Comparison of ENCODE assay signal across 9 cellular contexts in genomic region chr6:44265843-44266233, GRCh38. TPM values are rescaled to one million over a fixed set of nuclear protein-coding genes. Genes with fewer than 3 reads are reported as not detected.
DNase-seq lines count a peak whose midpoint lies in the region; ATAC-seq and TF ChIP-seq lines count a peak whose summit lies in the region.
"Had no signal": no experiment of that assay in that cellular context is flagged by ENCODE, and none has a peak within 500 bp of the region (broad histone marks: within the 10 kb centered on the region; RNA-seq: fewer than 3 reads in every experiment).

No MANE protein-coding gene starts in this region.

- peaks cover 25% of the 10 kb centered on the region for H3K4me1 ChIP-seq in A673 (ENCODE audit: insufficient read depth, low read length, poor library complexity, severe bottlenecking)

- peaks cover 76% of the 10 kb centered on the region for H3K4me1 Mint-ChIP-seq in brain

- H3K27ac ChIP-seq in A673 (ENCODE audit: low read depth, low read length, poor library complexity, severe bottlenecking): no peak overlapping the region
- no peak overlapping the region for H3K27ac ChIP-seq in HL-60 (replicated peaks)
- H3K27ac ChIP-seq in neural cell (ENCODE audit: low read length): peak overlapping the region; percentile 44

- H3K27ac Mint-ChIP-seq in brain: peak overlapping the region; percentile 40 to 84 (median 59)

- H3K36me3 Mint-ChIP-seq in brain: no peaks in the 10 kb centered on the region

- CTCF ChIA-PET in A673 (lab: Charles Lee): no interaction called here

- BruUV-seq in A673 (replicated peaks; lab: Mats Ljungman, UMichigan): no TSS peak

- H3K79me2 ChIP-seq in neural cell (replicated peaks; ENCODE audit: insufficient read depth, low read length): peaks cover 14% of the 10 kb centered on the region

- no peaks in the 10 kb centered on the region for H3F3A ChIP-seq in neural cell (ENCODE audit: insufficient read depth, low read length, poor library complexity, severe bottlenecking)

- H3K9me3 ChIP-seq in A673 (ENCODE audit: low read depth, low read length, poor library complexity, severe bottlenecking) (no peaks in the 10 kb centered on the region), neural cell (ENCODE audit: low read length) (no peaks in the 10 kb centered on the region)
- H3K9me3 ChIP-seq: thyroid gland had no signal

- intact Hi-C loops in A673 (cut with micrococcal nuclease; ENCODE audit: unreplicated experiment): loop anchor here (5.0 kb wide), 1 partner anchor 191 kb away; no protein-coding TSS in a partner anchor

- DNase-seq in A673 (ENCODE audit: low spot score) (no peak), HL-60 (ENCODE audit: low read depth in 1 of 2, low spot score in 1 of 2) (no peak), NOMO-1 treated with DMSO at 0.1 percent for 48 hours (lab: John Stamatoyannopoulos, UW; ENCODE audit: unreplicated experiment) (no peak), DMS53 (lab: John Stamatoyannopoulos, UW) (no peak)

- H3K9me3 Mint-ChIP-seq in brain: no peaks in the 10 kb centered on the region

- peak overlapping the region; percentile 95 to 98 (median 97) for H3K4me3 Mint-ChIP-seq in brain

- no peak for TF ChIP-seq RAD21 in neural cell (conservative IDR thresholded peaks at IDR 0.05)

- peaks cover 4% of the 10 kb centered on the region for H4K20me1 ChIP-seq in neural cell (ENCODE audit: insufficient read depth)

- peaks cover 8% of the 10 kb centered on the region for H3K27me3 Mint-ChIP-seq in brain

- TF ChIP-seq EP300 in neural cell (conservative IDR thresholded peaks at IDR 0.05; ENCODE audit: poor library complexity, severe bottlenecking): no peak

- H3K4me2 ChIP-seq in neural cell (ENCODE audit: low read length): no peak overlapping the region

- H3K36me3 ChIP-seq in A673 (ENCODE audit: insufficient read depth, low read length, poor library complexity, severe bottlenecking) (no peaks in the 10 kb centered on the region), neural cell (ENCODE audit: insufficient read depth, low read length) (no peaks in the 10 kb centered on the region)
- H3K36me3 ChIP-seq: thyroid gland had no signal

- POLR2A ChIA-PET in A673 (lab: Charles Lee; ENCODE audit: low non-redundant PET): no interaction called here

- H3K4me3 ChIP-seq in A673 (ENCODE audit: low read depth, low read length, poor library complexity, severe bottlenecking) (peak overlapping the region; percentile 94), HL-60 (replicated peaks; ENCODE audit: insufficient read depth, low read length) (peak overlapping the region; percentile 71; the same call in 1 of the 2 replicates), neural cell (ENCODE audit: low read length) (peak overlapping the region; percentile 96)

- TF ChIP-seq CTCF in A673 (conservative IDR thresholded peaks at IDR 0.05; ENCODE audit: low read depth, low read length) (no peak), HL-60 (IDR thresholded peaks at IDR 0.05; ENCODE audit: insufficient read depth, low read length) (no peak), brain (conservative IDR thresholded peaks at IDR 0.05) (no peak), neural cell (IDR thresholded peaks at IDR 0.05; ENCODE audit: poor library complexity, severe bottlenecking) (no peak)

- ATAC-seq in GM21447 (IDR thresholded peaks at IDR 0.05; ENCODE audit: unreplicated experiment) (no peak), HG03280 (IDR thresholded peaks at IDR 0.05; ENCODE audit: unreplicated experiment) (no peak)

- peak overlapping the region; percentile 79 for H3K9ac ChIP-seq in neural cell (ENCODE audit: low read length)

- H3K9me2 ChIP-seq in neural cell (ENCODE audit: insufficient read depth, low read length): no peaks in the 10 kb centered on the region

- H2AFZ ChIP-seq in neural cell (ENCODE audit: low read depth, low read length): no peak overlapping the region

- no peaks in the 10 kb centered on the region for H3K27me3 ChIP-seq in A673 (replicated peaks; ENCODE audit: insufficient read depth, low read depth, low read length, poor library complexity)
- peaks cover 8% of the 10 kb centered on the region for H3K27me3 ChIP-seq in HL-60 (ENCODE audit: insufficient read depth, poor library complexity, severe bottlenecking)
- no peaks in the 10 kb centered on the region for H3K27me3 ChIP-seq in neural cell (ENCODE audit: insufficient read depth, low read depth, low read length)
- H3K27me3 ChIP-seq: thyroid gland had no signal

TF ChIP-seq in neural cell, 6 proteins besides CTCF, POLR2A, EP300 and RAD21:
- TF ChIP-seq SMC3 (conservative IDR thresholded peaks at IDR 0.05; ENCODE audit: poor library complexity) (no peak), REST (IDR thresholded peaks at IDR 0.05; ENCODE audit: borderline replicate concordance) (no peak), EZH2 (IDR thresholded peaks at IDR 0.05; ENCODE audit: borderline replicate concordance, insufficient read depth, low read length, poor library complexity, severe bottlenecking) (no peak), MXI1 (conservative IDR thresholded peaks at IDR 0.05; ENCODE audit: poor library complexity, severe bottlenecking) (no peak), POLR2AphosphoS5 (IDR thresholded peaks at IDR 0.05) (no peak), TAF1 (IDR thresholded peaks at IDR 0.05; ENCODE audit: low read depth) (no peak)
TF ChIP-seq in neural cell: peak in this region for 0.

RNA-seq across cellular contexts. Expression of gene NFKBIE, which starts 0.5 kb away (rescaled TPM):
- 5.2 and 10.5 TPM in 2 replicates for total RNA-seq in A673 (2021)
- polyA plus RNA-seq in brain (ENCODE audit: insufficient read depth, low read depth, low replicate concordance) (10.8 TPM), neural cell (15.1 and 16.8 TPM in 2 replicates)
- polyA minus RNA-seq in neural cell: 12.7 and 13.7 TPM in 2 replicates

RNA-seq across cellular contexts. Expression of gene TMEM151B, which starts 4.4 kb away (rescaled TPM):
- 8.7 and 9.9 TPM in 2 replicates for total RNA-seq in A673 (2021)
- polyA plus RNA-seq in brain (ENCODE audit: insufficient read depth, low read depth, low replicate concordance) (45.5 TPM), neural cell (66.0 and 82.1 TPM in 2 replicates)
- 75.7 and 87.6 TPM in 2 replicates for polyA minus RNA-seq in neural cell
- total RNA-seq: thyroid gland had no signal

RNA-seq across cellular contexts. Expression of gene SLC35B2, which starts 8.5 kb away (rescaled TPM):
- total RNA-seq in A673 (2021): 45.8 and 52.0 TPM in 2 replicates
- polyA plus RNA-seq in brain (ENCODE audit: insufficient read depth, low read depth, low replicate concordance) (68.7 TPM), neural cell (44.5 and 64.9 TPM in 2 replicates)
- 33.5 and 42.1 TPM in 2 replicates for polyA minus RNA-seq in neural cell

RNA-seq across cellular contexts. Expression of gene HSP90AB1, which starts 18.9 kb away (rescaled TPM):
- 1,472 and 1,581 TPM in 2 replicates for total RNA-seq in A673 (2021)
- polyA plus RNA-seq in brain (ENCODE audit: insufficient read depth, low read depth, low replicate concordance) (1,424 TPM), neural cell (485 and 522 TPM in 2 replicates)
- 358 and 429 TPM in 2 replicates for polyA minus RNA-seq in neural cell

RNA-seq across cellular contexts. Expression of gene SLC29A1, which starts 42.4 kb away (rescaled TPM):
- 92.5 and 108 TPM in 2 replicates for total RNA-seq in A673 (2021)
- polyA plus RNA-seq in brain (ENCODE audit: insufficient read depth, low read depth, low replicate concordance): 35.6 TPM
- polyA plus RNA-seq in neural cell: 18.9 and 29.5 TPM in 2 replicates
- polyA minus RNA-seq in neural cell: 11.7 and 12.7 TPM in 2 replicates
